ENCODE assay signal across 32 cellular contexts in genomic region chr5:154985126-154985525, GRCh38. TPM values are rescaled to one million over a fixed set of nuclear protein-coding genes. Genes with fewer than 3 reads are reported as not detected.
"Had no signal": no experiment of that assay in that cellular context is flagged by ENCODE, and none has a peak within 500 bp of the region (broad histone marks: within the 10 kb centered on the region; RNA-seq: fewer than 3 reads in every experiment).

No MANE protein-coding gene starts in this region.

- H3K4me3 Mint-ChIP-seq: activated CD8-positive, alpha-beta T cell treated with anti-CD3 and anti-CD28 coated beads, Interleukin-2, amount 10 ng/mL, durations not matched to agents 7 days and 5 days; activated naive CD8-positive, alpha-beta T cell treated with anti-CD3 and anti-CD28 coated beads for 36 hours; activated T-cell treated with anti-CD3 and anti-CD28 coated beads, Interleukin-2, amount 50 U/mL, for 24 hours; activated T-helper 17 cell treated with anti-CD3 and anti-CD28 coated beads, Interleukin-2, amount 50 U/mL, for 72 hours; central memory CD8-positive, alpha-beta T cell; endodermal cell; naive thymus-derived CD4-positive, alpha-beta T cell; neural crest cell; stimulated activated effector memory CD8-positive, alpha-beta T cell treated with anti-CD3 and anti-CD28 coated beads, Interleukin-12 subunit alpha, Interleukin-12 subunit beta, amount 100 ng/mL, for 72 hours; stimulated activated naive CD8-positive, alpha-beta T cell treated with anti-CD3 and anti-CD28 coated beads, Interleukin-15, amount 100 ng/mL, for 72 hours; T-helper 2 cell treated with Interferon-gamma antibody and Interleukin-4, amounts not matched to agents 5 μg/mL and 100 μg/mL, for 36 hours had no signal

- H3K27ac Mint-ChIP-seq: activated CD8-positive, alpha-beta T cell treated with anti-CD3 and anti-CD28 coated beads, Interleukin-2, amount 10 ng/mL, durations not matched to agents 7 days and 5 days; activated naive CD8-positive, alpha-beta T cell treated with anti-CD3 and anti-CD28 coated beads for 36 hours; activated T-cell treated with anti-CD3 and anti-CD28 coated beads, Interleukin-2, amount 50 U/mL, for 24 hours; activated T-helper 17 cell treated with anti-CD3 and anti-CD28 coated beads, Interleukin-2, amount 50 U/mL, for 72 hours; endodermal cell; naive thymus-derived CD4-positive, alpha-beta T cell; stimulated activated effector memory CD8-positive, alpha-beta T cell treated with anti-CD3 and anti-CD28 coated beads, Interleukin-12 subunit alpha, Interleukin-12 subunit beta, amount 100 ng/mL, for 72 hours; stimulated activated naive CD8-positive, alpha-beta T cell treated with anti-CD3 and anti-CD28 coated beads, Interleukin-15, amount 100 ng/mL, for 72 hours; T-helper 2 cell treated with Interferon-gamma antibody and Interleukin-4, amounts not matched to agents 5 μg/mL and 100 μg/mL, for 36 hours had no signal

- H3K36me3 Mint-ChIP-seq: activated naive CD8-positive, alpha-beta T cell treated with anti-CD3 and anti-CD28 coated beads for 36 hours; stimulated activated effector memory CD8-positive, alpha-beta T cell treated with anti-CD3 and anti-CD28 coated beads, Interleukin-12 subunit alpha, Interleukin-12 subunit beta, amount 100 ng/mL, for 72 hours had no signal

- H3K4me1 Mint-ChIP-seq: activated naive CD8-positive, alpha-beta T cell treated with anti-CD3 and anti-CD28 coated beads for 36 hours; activated T-helper 17 cell treated with anti-CD3 and anti-CD28 coated beads, Interleukin-2, amount 50 U/mL, for 72 hours; central memory CD8-positive, alpha-beta T cell; endodermal cell; naive thymus-derived CD4-positive, alpha-beta T cell; neural crest cell; stimulated activated effector memory CD8-positive, alpha-beta T cell treated with anti-CD3 and anti-CD28 coated beads, Interleukin-12 subunit alpha, Interleukin-12 subunit beta, amount 100 ng/mL, for 72 hours; stimulated activated naive CD8-positive, alpha-beta T cell treated with anti-CD3 and anti-CD28 coated beads, Interleukin-15, amount 100 ng/mL, for 72 hours had no signal

- FAIRE-seq: astrocyte, keratinocyte, small intestine had no signal

- H3K9me3 Mint-ChIP-seq: activated naive CD8-positive, alpha-beta T cell treated with anti-CD3 and anti-CD28 coated beads for 36 hours; activated T-cell treated with anti-CD3 and anti-CD28 coated beads, Interleukin-2, amount 50 U/mL, for 24 hours; activated T-helper 17 cell treated with anti-CD3 and anti-CD28 coated beads, Interleukin-2, amount 50 U/mL, for 72 hours; central memory CD8-positive, alpha-beta T cell; stimulated activated effector memory CD8-positive, alpha-beta T cell treated with anti-CD3 and anti-CD28 coated beads, Interleukin-12 subunit alpha, Interleukin-12 subunit beta, amount 100 ng/mL, for 72 hours; stimulated activated naive CD8-positive, alpha-beta T cell treated with anti-CD3 and anti-CD28 coated beads, Interleukin-15, amount 100 ng/mL, for 72 hours; T-helper 2 cell treated with Interferon-gamma antibody and Interleukin-4, amounts not matched to agents 5 μg/mL and 100 μg/mL, for 36 hours had no signal

- ATAC-seq: activated CD8-positive, alpha-beta T cell treated with anti-CD3 and anti-CD28 coated beads, Interleukin-2, amount 10 ng/mL, durations not matched to agents 7 days and 5 days; activated T-helper 17 cell treated with anti-CD3 and anti-CD28 coated beads, Interleukin-2, amount 50 U/mL, for 72 hours; gastroesophageal sphincter; left lobe of liver; naive thymus-derived CD4-positive, alpha-beta T cell; sciatic nerve; stimulated activated effector memory CD8-positive, alpha-beta T cell treated with anti-CD3 and anti-CD28 coated beads, Interleukin-12 subunit alpha, Interleukin-12 subunit beta, amount 100 ng/mL, for 72 hours; stimulated activated naive CD8-positive, alpha-beta T cell treated with anti-CD3 and anti-CD28 coated beads, Interleukin-15, amount 100 ng/mL, for 72 hours had no signal

- DNase-seq: activated CD4-positive, alpha-beta T cell treated with anti-CD3 and anti-CD28 coated beads for 1 hour; activated CD4-positive, alpha-beta T cell treated with anti-CD3 and anti-CD28 coated beads, Interleukin-2, amount 50 U/mL, for 1 hour; activated CD8-positive, alpha-beta T cell treated with anti-CD3 and anti-CD28 coated beads, Interleukin-2, amount 10 ng/mL, durations not matched to agents 7 days and 5 days; activated naive CD4-positive, alpha-beta T cell; activated naive CD8-positive, alpha-beta T cell treated with anti-CD3 and anti-CD28 coated beads for 36 hours; activated T-cell treated with anti-CD3 and anti-CD28 coated beads, Interleukin-2, amount 50 U/mL, for 24 hours; colonic mucosa; dorsolateral prefrontal cortex; endodermal cell; esophagus squamous epithelium; head of caudate nucleus; naive thymus-derived CD4-positive, alpha-beta T cell; occipital lobe; posterior cingulate gyrus; small intestine; stimulated activated CD4-positive, alpha-beta T cell treated with anti-CD3 and anti-CD28 coated beads, Interleukin-2, amount 100 ng/mL, for 24 hours; stimulated activated naive CD8-positive, alpha-beta T cell treated with anti-CD3 and anti-CD28 coated beads, Interleukin-15, amount 100 ng/mL, for 72 hours; tibial artery; WERI-Rb-1 had no signal

RNA-seq across cellular contexts. Expression of gene KIF4B, which starts 28.4 kb away (rescaled TPM):
- total RNA-seq: activated naive CD8-positive, alpha-beta T cell treated with anti-CD3 and anti-CD28 coated beads for 36 hours; astrocyte; breast epithelium; colonic mucosa; esophagus squamous epithelium; left lobe of liver; lung; neural crest cell; sciatic nerve; ureter had no signal
